Comparison of ENCODE assay signal across 1 cellular context in the genomic region with DNA sequence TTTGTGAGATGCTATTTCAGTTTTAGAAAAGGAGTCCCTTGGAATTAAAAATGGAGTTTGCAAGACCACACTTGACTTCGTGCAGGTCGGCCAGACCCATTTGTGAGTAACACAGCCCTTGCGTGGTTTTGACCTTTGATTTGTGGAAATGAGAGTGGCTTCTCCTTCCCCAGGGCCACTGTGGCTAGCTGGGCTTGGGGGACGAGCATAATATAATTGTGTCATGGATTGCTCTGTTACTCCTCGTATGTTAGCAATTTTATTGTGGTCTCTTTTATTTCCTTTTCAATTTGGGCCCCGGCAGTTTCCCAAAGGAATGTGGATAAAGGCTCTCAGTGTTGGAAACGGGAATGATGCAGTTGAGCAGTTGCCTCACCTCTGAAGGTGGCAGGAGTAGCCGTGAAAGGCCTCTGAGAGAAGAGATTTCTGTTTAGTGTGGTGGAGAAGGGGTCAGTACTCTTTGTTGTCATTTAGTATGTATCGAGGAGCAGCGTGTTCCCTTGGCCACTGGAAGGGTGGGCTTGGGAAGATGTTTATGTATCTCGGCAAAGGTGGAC.
TF ChIP-seq lines count a peak whose summit lies in the region.

No MANE protein-coding gene starts in this region.

TF ChIP-seq in GM23338, 12 proteins besides CTCF, POLR2A, EP300 and RAD21 (continued from another document):
- TF ChIP-seq, protein P1, sequence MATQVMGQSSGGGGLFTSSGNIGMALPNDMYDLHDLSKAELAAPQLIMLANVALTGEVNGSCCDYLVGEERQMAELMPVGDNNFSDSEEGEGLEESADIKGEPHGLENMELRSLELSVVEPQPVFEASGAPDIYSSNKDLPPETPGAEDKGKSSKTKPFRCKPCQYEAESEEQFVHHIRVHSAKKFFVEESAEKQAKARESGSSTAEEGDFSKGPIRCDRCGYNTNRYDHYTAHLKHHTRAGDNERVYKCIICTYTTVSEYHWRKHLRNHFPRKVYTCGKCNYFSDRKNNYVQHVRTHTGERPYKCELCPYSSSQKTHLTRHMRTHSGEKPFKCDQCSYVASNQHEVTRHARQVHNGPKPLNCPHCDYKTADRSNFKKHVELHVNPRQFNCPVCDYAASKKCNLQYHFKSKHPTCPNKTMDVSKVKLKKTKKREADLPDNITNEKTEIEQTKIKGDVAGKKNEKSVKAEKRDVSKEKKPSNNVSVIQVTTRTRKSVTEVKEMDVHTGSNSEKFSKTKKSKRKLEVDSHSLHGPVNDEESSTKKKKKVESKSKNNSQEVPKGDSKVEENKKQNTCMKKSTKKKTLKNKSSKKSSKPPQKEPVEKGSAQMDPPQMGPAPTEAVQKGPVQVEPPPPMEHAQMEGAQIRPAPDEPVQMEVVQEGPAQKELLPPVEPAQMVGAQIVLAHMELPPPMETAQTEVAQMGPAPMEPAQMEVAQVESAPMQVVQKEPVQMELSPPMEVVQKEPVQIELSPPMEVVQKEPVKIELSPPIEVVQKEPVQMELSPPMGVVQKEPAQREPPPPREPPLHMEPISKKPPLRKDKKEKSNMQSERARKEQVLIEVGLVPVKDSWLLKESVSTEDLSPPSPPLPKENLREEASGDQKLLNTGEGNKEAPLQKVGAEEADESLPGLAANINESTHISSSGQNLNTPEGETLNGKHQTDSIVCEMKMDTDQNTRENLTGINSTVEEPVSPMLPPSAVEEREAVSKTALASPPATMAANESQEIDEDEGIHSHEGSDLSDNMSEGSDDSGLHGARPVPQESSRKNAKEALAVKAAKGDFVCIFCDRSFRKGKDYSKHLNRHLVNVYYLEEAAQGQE (IDR thresholded peaks at IDR 0.05; ENCODE audit: unreplicated experiment): no peak
- TF ChIP-seq CREB1 (CRISPR knock-in tag; IDR thresholded peaks at IDR 0.05; ENCODE audit: low read depth) (no peak), ZNF114 (CRISPR knock-in tag; IDR thresholded peaks at IDR 0.05) (no peak), EZH2 (IDR thresholded peaks at IDR 0.05; ENCODE audit: low read depth, unreplicated experiment) (no peak), JUNB (IDR thresholded peaks at IDR 0.05; ENCODE audit: unreplicated experiment) (no peak), ZNF331 (CRISPR knock-in tag; IDR thresholded peaks at IDR 0.05; ENCODE audit: low read depth) (no peak)
